In genomic region chr3:169744332-169745054, GRCh38 we compare ENCODE assay signal across 10 cellular contexts. TPM values are rescaled to one million over a fixed set of nuclear protein-coding genes. Genes with fewer than 3 reads are reported as not detected.
A peak's percentile ranks its signal among the peaks of the same experiment; 100 is the strongest.
DNase-seq lines count a peak whose midpoint lies in the region; ATAC-seq and TF ChIP-seq lines count a peak whose summit lies in the region.
"Had no signal": no experiment of that assay in that cellular context is flagged by ENCODE, and none has a peak within 500 bp of the region (broad histone marks: within the 10 kb centered on the region; RNA-seq: fewer than 3 reads in every experiment).

No MANE protein-coding gene starts in this region.

- H2AFZ ChIP-seq in PC-9 (no peak overlapping the region), fibroblast of lung (ENCODE audit: low read length) (no peak overlapping the region)

- intact Hi-C loops in MCF 10A (cut with micrococcal nuclease), result loop anchor here (1.0 to 10.0 kb wide), 6 partner anchors 80 to 1534 kb away; partner anchors contain the start of gene MECOM
- intact Hi-C loops in breast epithelium (cut with DNase I; ENCODE audit: low total_unique reads), result no loop called here
- intact Hi-C loops in PC-9 (cut with micrococcal nuclease; ENCODE audit: unreplicated experiment), result loop anchor here (1.0 to 10.0 kb wide), 9 partner anchors 76 to 1533 kb away; no protein-coding TSS in a partner anchor

- no peak overlapping the region for H3K9ac ChIP-seq in fibroblast of lung (ENCODE audit: insufficient read depth, low read length)

- H3K27ac Mint-ChIP-seq in MCF 10A (ENCODE audit: low read depth, unreplicated experiment) (no peak overlapping the region), type B pancreatic cell (no peak overlapping the region)
- H3K27ac Mint-ChIP-seq: T-helper 2 cell treated with Interferon-gamma antibody and Interleukin-4, amounts not matched to agents 5 μg/mL and 100 μg/mL, for 36 hours had no signal

- H3K36me3 ChIP-seq in breast epithelium (no peaks in the 10 kb centered on the region), PC-9 (ENCODE audit: low read depth) (no peaks in the 10 kb centered on the region), fibroblast of lung (ENCODE audit: control insufficient read depth, insufficient read depth, low read length) (no peaks in the 10 kb centered on the region)

- H3K4me1 Mint-ChIP-seq in MCF 10A (ENCODE audit: insufficient read depth, unreplicated experiment) (peaks cover 9% of the 10 kb centered on the region), type B pancreatic cell (ENCODE audit: unreplicated experiment) (peaks cover 8% of the 10 kb centered on the region)

- H3K4me1 ChIP-seq in breast epithelium (no peaks in the 10 kb centered on the region), PC-9 (replicated peaks; ENCODE audit: insufficient read depth) (no peaks in the 10 kb centered on the region), fibroblast of lung (ENCODE audit: control insufficient read depth, extremely low read depth, insufficient read depth, low read length) (no peaks in the 10 kb centered on the region)

- H3K27me3 Mint-ChIP-seq in MCF 10A (ENCODE audit: insufficient read depth, unreplicated experiment) (no peaks in the 10 kb centered on the region), type B pancreatic cell (peaks cover 14% of the 10 kb centered on the region)

- BruUV-seq in MCF 10A (replicated peaks; lab: Mats Ljungman, UMichigan) (no TSS peak), PC-9 (replicated peaks; lab: Mats Ljungman, UMichigan) (no TSS peak)

- H3K4me3 ChIP-seq in breast epithelium (no peak overlapping the region), PC-9 (no peak overlapping the region), fibroblast of lung (replicated peaks in 1 of 4; ENCODE audit: control extremely low read depth in 1 of 4, insufficient read depth in 1 of 4, low read depth in 3 of 4, low read length in 4 of 4) (no peak overlapping the region)

- H4K20me1 ChIP-seq in PC-9 (ENCODE audit: insufficient read depth) (no peaks in the 10 kb centered on the region), fibroblast of lung (ENCODE audit: control insufficient read depth, extremely low read depth, insufficient read depth, low read length) (no peaks in the 10 kb centered on the region)

- H3K27me3 ChIP-seq in breast epithelium (peaks cover 0 to 16% of the 10 kb centered on the region in 2 donors), PC-9 (ENCODE audit: insufficient read depth, low read depth) (no peaks in the 10 kb centered on the region; the same call in 1 of the 2 replicates), fibroblast of lung (ENCODE audit: control insufficient read depth, insufficient read depth, low read length) (no peaks in the 10 kb centered on the region)

- H3K79me2 ChIP-seq in PC-9 (ENCODE audit: low read depth), result no peaks in the 10 kb centered on the region
- no peaks in the 10 kb centered on the region for H3K79me2 ChIP-seq in fibroblast of lung (ENCODE audit: control insufficient read depth, insufficient read depth, low read length)

- no peaks in the 10 kb centered on the region for H3K9me2 ChIP-seq in PC-9 (ENCODE audit: insufficient read depth)

- no peak for TF ChIP-seq POLR2A in breast epithelium (IDR thresholded peaks at IDR 0.05)

- H3K36me3 Mint-ChIP-seq in MCF 10A (ENCODE audit: insufficient read depth, unreplicated experiment) (no peaks in the 10 kb centered on the region), type B pancreatic cell (no peaks in the 10 kb centered on the region)

- POLR2A ChIA-PET in MCF 10A (lab: Yijun Ruan, JAX), result interaction anchor here (0.9 to 2.2 kb wide), 2 partner anchors 10 to 596 kb away, joined by 3 to 8 read pairs; no protein-coding TSS in a partner anchor
- POLR2A ChIA-PET in PC-9 (lab: Charles Lee; ENCODE audit: unreplicated experiment), result interaction anchor here (0.5 kb wide), 1 partner anchor 423 kb away, joined by 11 read pairs; no protein-coding TSS in a partner anchor

- no peak for ATAC-seq in HG03342 (IDR thresholded peaks at IDR 0.05; ENCODE audit: unreplicated experiment)

- H3F3A ChIP-seq in PC-9 (ENCODE audit: insufficient read depth, low read depth), result no peaks in the 10 kb centered on the region

- TF ChIP-seq CTCF in MCF 10A (IDR thresholded peaks at IDR 0.05; ENCODE audit: unreplicated experiment), result peak; percentile 24
- TF ChIP-seq CTCF in breast epithelium (IDR thresholded peaks at IDR 0.05), result peak in 1 of 3 donors; percentile 32
- peak; percentile 70 for TF ChIP-seq CTCF in PC-9 (conservative IDR thresholded peaks at IDR 0.05)
- peak; percentile 11 to 43 for TF ChIP-seq CTCF in fibroblast of lung (conservative IDR thresholded peaks at IDR 0.05 in 1 of 2, IDR thresholded peaks at IDR 0.05 in 1 of 2; ENCODE audit: low read depth in 1 of 2, low read length in 2 of 2)
- peak; percentile 68 for TF ChIP-seq CTCF in type B pancreatic cell (conservative IDR thresholded peaks at IDR 0.05)

- H3K4me3 Mint-ChIP-seq in MCF 10A (ENCODE audit: unreplicated experiment), result no peak overlapping the region
- H3K4me3 Mint-ChIP-seq in type B pancreatic cell, result no peak overlapping the region
- H3K4me3 Mint-ChIP-seq: T-helper 2 cell treated with Interferon-gamma antibody and Interleukin-4, amounts not matched to agents 5 μg/mL and 100 μg/mL, for 36 hours had no signal

- H3K9me3 ChIP-seq in breast epithelium, result no peaks in the 10 kb centered on the region
- no peaks in the 10 kb centered on the region for H3K9me3 ChIP-seq in PC-9 (ENCODE audit: insufficient read depth, low read depth)
- H3K9me3 ChIP-seq in fibroblast of lung (ENCODE audit: control insufficient read depth, insufficient read depth, low read depth, low read length), result no peaks in the 10 kb centered on the region

- no peak overlapping the region for H3K27ac ChIP-seq in breast epithelium
- H3K27ac ChIP-seq in PC-9, result no peak overlapping the region
- no peak overlapping the region for H3K27ac ChIP-seq in fibroblast of lung (ENCODE audit: insufficient read depth, low read length)
- H3K27ac ChIP-seq in substantia nigra (ENCODE audit: low read depth, low read length, poor library complexity, severe bottlenecking), result no peak overlapping the region

- no peak overlapping the region for H3K4me2 ChIP-seq in PC-9
- H3K4me2 ChIP-seq in fibroblast of lung (ENCODE audit: extremely low read depth, insufficient read depth, low read length), result no peak overlapping the region

- CTCF ChIA-PET in MCF 10A (lab: Yijun Ruan, JAX), result interaction anchor here (0.6 to 3.5 kb wide), 29 partner anchors 10 to 1538 kb away, joined by 3 to 40 read pairs (median 4); no protein-coding TSS in a partner anchor
- CTCF ChIA-PET in PC-9 (lab: Charles Lee), result interaction anchor here (0.8 kb wide), 1 partner anchor 10 kb away, joined by 3 read pairs; no protein-coding TSS in a partner anchor

- DNase-seq in MCF 10A (ENCODE audit: unreplicated experiment), result no peak
- no peak for DNase-seq in breast epithelium (ENCODE audit: low spot score in 2 of 2)
- DNase-seq in PC-9, result no peak
- DNase-seq in fibroblast of lung (ENCODE audit: low read depth in 2 of 2), result peak; percentile 20 to 77
- DNase-seq in type B pancreatic cell (ENCODE audit: extremely low spot score, unreplicated experiment), result no peak
- no peak for DNase-seq in substantia nigra (lab: John Stamatoyannopoulos, UW)
- DNase-seq in HUDEP-2 (lab: John Stamatoyannopoulos, UW; ENCODE audit: unreplicated experiment in 76 of 76), result no peak

- no peaks in the 10 kb centered on the region for H3K9me3 Mint-ChIP-seq in MCF 10A (ENCODE audit: unreplicated experiment)
- H3K9me3 Mint-ChIP-seq in type B pancreatic cell, result no peaks in the 10 kb centered on the region
- H3K9me3 Mint-ChIP-seq: T-helper 2 cell treated with Interferon-gamma antibody and Interleukin-4, amounts not matched to agents 5 μg/mL and 100 μg/mL, for 36 hours had no signal

RNA-seq across cellular contexts. Expression of gene TERC, which starts 20.4 kb away (rescaled TPM):
- total RNA-seq in MCF 10A (2022), result 2.9 and 7.9 TPM in 2 replicates
- total RNA-seq in breast epithelium, result 100 to 1,000 TPM; 125 to 194 (median 179) TPM
- 7.6 and 22.7 TPM in 2 replicates for total RNA-seq in PC-9 (2021)
- 210 and 457 TPM in 2 replicates for total RNA-seq in fibroblast of lung
- 0.25 and 0.39 TPM in 2 replicates for polyA plus RNA-seq in fibroblast of lung
- 0.36 and 0.93 TPM in 2 replicates for polyA plus RNA-seq in fibroblast of lung (2012)
- 2.9 and 8.1 TPM in 2 replicates for polyA minus RNA-seq in fibroblast of lung (ENCODE audit: low replicate concordance)
- 2.3 and 11.7 TPM in 2 replicates for total RNA-seq in type B pancreatic cell (ENCODE audit: low replicate concordance)

RNA-seq across cellular contexts. Expression of gene ACTRT3, which starts 24.9 kb away (rescaled TPM):
- total RNA-seq in MCF 10A (2022) (0.93 and 1.0 TPM in 2 replicates), breast epithelium (1 to 10 TPM; 1.5 to 4.6 (median 3.3) TPM), PC-9 (2021) (1.5 and 2.4 TPM in 2 replicates), fibroblast of lung (3.1 and 6.1 TPM in 2 replicates), type B pancreatic cell (ENCODE audit: low replicate concordance) (1.8 and 2.1 TPM in 2 replicates)
- 1.8 and 2.8 TPM in 2 replicates for polyA plus RNA-seq in fibroblast of lung
- polyA plus RNA-seq in fibroblast of lung (2012), result 2.3 and 2.8 TPM in 2 replicates
- 0.43 and 2.0 TPM in 2 replicates for polyA minus RNA-seq in fibroblast of lung (ENCODE audit: low replicate concordance)
- total RNA-seq: Daoy had no signal

RNA-seq across cellular contexts. Expression of gene MYNN, which starts 28.7 kb away (rescaled TPM):
- total RNA-seq in MCF 10A (2022), result 18.0 and 20.4 TPM in 2 replicates
- total RNA-seq in breast epithelium, result 10 to 100 TPM; 16.0 to 29.0 (median 18.7) TPM
- total RNA-seq in PC-9 (2021), result 13.7 and 18.2 TPM in 2 replicates
- 32.7 and 33.6 TPM in 2 replicates for total RNA-seq in fibroblast of lung
- 15.3 and 20.0 TPM in 2 replicates for polyA plus RNA-seq in fibroblast of lung
- polyA plus RNA-seq in fibroblast of lung (2012), result 9.7 and 10.9 TPM in 2 replicates
- 1.5 TPM in 1 of 2 replicates, not detected in the other for polyA minus RNA-seq in fibroblast of lung (ENCODE audit: low replicate concordance)
- 15.7 and 18.2 TPM in 2 replicates for total RNA-seq in type B pancreatic cell (ENCODE audit: low replicate concordance)

Comparison
In these comparisons a context has a peak if more than half of its experiments do, and no peak if none do; other contexts are left out.
1. DNase-seq: peak in fibroblast of lung (2 of 2); none in MCF 10A (single experiment), breast epithelium (0 of 2), PC-9 (0 of 2), type B pancreatic cell (single experiment), substantia nigra (0 of 49) and HUDEP-2 (0 of 76).